In the genomic region with DNA sequence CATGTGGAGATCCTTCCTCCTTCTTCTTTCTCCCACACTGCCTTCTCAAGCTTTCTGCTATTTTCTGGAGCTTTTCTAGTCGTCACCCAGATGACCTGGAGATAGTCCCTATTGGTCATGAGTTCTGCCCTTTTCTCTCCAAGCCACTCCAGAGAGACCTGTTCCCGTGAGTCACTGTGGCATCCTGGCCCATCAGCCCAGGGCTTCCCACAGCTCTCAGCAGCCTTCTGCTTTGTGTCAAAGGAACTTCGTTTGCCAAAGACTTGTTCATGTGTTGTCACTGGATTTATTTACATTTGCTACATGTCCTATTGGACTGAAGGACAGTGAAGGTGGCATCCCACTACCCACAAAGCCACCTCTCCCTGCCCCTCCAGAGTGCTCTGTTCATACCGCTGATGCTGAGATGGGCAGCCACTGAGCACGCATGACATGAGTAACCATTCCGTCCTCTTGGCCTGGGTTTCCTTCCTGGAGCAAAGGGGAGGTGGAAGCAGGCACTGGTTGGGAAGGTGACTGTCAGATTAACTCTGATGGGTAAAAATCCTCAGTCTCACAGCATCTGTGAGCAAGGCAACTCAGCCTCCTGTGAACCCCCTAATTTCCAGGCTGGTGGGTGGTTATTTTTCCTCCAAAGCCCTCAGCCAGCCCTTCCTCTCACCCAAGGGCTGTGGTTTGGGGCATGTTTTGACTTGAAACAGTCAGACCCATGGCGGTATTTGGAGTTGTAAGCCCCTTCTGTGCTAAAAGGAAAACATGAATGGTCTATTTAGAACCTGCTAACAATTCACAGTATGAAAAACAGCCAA, we compare ENCODE assay signal across 18 cellular contexts.
DNase-seq lines count a peak whose midpoint lies in the region; ATAC-seq and TF ChIP-seq lines count a peak whose summit lies in the region.
"Had no signal": no experiment of that assay in that cellular context is flagged by ENCODE, and none has a peak within 500 bp of the region (broad histone marks: within the 10 kb centered on the region; RNA-seq: fewer than 3 reads in every experiment).

No MANE protein-coding gene starts in this region.

- 53 to 82% methylated on average over 3 to 6 of the region's 7 CpGs for WGBS in gastroesophageal sphincter (ENCODE audit: low coverage in 1 of 2), 2 donors
- WGBS in sigmoid colon, 2 donors, result 83 to 86% methylated on average over 7 of the region's 7 CpGs

- TF ChIP-seq EP300 in gastroesophageal sphincter (IDR thresholded peaks at IDR 0.05) (no peak), sigmoid colon (IDR thresholded peaks at IDR 0.05) (peak in 1 of 4 donors; percentile 46)

- H3K27me3 ChIP-seq in breast epithelium (no peaks in the 10 kb centered on the region), gastroesophageal sphincter (no peaks in the 10 kb centered on the region), sigmoid colon (no peaks in the 10 kb centered on the region)
- H3K27me3 ChIP-seq: BLaER1, upper lobe of right lung had no signal

- H3K4me3 ChIP-seq in breast epithelium (no peak overlapping the region), gastroesophageal sphincter (no peak overlapping the region), sigmoid colon (no peak overlapping the region)
- H3K4me3 ChIP-seq: BLaER1, upper lobe of right lung had no signal

- no peaks in the 10 kb centered on the region for H3K36me3 ChIP-seq in breast epithelium
- no peaks in the 10 kb centered on the region for H3K36me3 ChIP-seq in gastroesophageal sphincter
- no peaks in the 10 kb centered on the region for H3K36me3 ChIP-seq in sigmoid colon
- H3K36me3 ChIP-seq: BLaER1, upper lobe of right lung had no signal

- ATAC-seq in gastroesophageal sphincter (peak; percentile 15), GM19023 (IDR thresholded peaks at IDR 0.05; ENCODE audit: unreplicated experiment) (no peak)
- ATAC-seq: effector memory CD8-positive, alpha-beta T cell; natural killer cell treated with Interleukin-12 subunit alpha and Interleukin-12 subunit beta and Interleukin-15 and Interleukin-18, amount 100 ng/mL, for 72 hours; stimulated activated memory B cell treated with anti-CD40 and anti-IgM and Interleukin-4, amounts not matched to agents 10 μg/mL and 1 μg/mL and 100 μg/mL, for 72 hours; upper lobe of right lung had no signal

- no peak for TF ChIP-seq POLR2A in breast epithelium (IDR thresholded peaks at IDR 0.05)
- no peak for TF ChIP-seq POLR2A in gastroesophageal sphincter (IDR thresholded peaks at IDR 0.05)
- no peak for TF ChIP-seq POLR2A in sigmoid colon (IDR thresholded peaks at IDR 0.05)

- TF ChIP-seq CTCF in breast epithelium (IDR thresholded peaks at IDR 0.05) (no peak), gastroesophageal sphincter (IDR thresholded peaks at IDR 0.05) (no peak), sigmoid colon (IDR thresholded peaks at IDR 0.05) (no peak)

- H3K9me3 ChIP-seq in breast epithelium (no peaks in the 10 kb centered on the region), gastroesophageal sphincter (no peaks in the 10 kb centered on the region), sigmoid colon (no peaks in the 10 kb centered on the region)
- H3K9me3 ChIP-seq: BLaER1, upper lobe of right lung had no signal

- H3K27ac ChIP-seq in breast epithelium, result peak overlapping the region; percentile 79 to 83
- peak overlapping the region in 3 of 4 donors; percentile 34 to 56 (median 39) for H3K27ac ChIP-seq in gastroesophageal sphincter
- H3K27ac ChIP-seq in sigmoid colon, result peak overlapping the region; percentile 35 to 56 (median 44)
- H3K27ac ChIP-seq: 22Rv1, BLaER1, upper lobe of right lung had no signal

- H3K4me1 ChIP-seq in breast epithelium (peaks cover 3 to 5% of the 10 kb centered on the region in 2 donors), gastroesophageal sphincter (peaks cover 0 to 51% (median 5%) of the 10 kb centered on the region in 3 donors), sigmoid colon (peaks cover 0 to 45% (median 22%) of the 10 kb centered on the region in 4 donors)
- H3K4me1 ChIP-seq: BLaER1 had no signal

- intact Hi-C loops in breast epithelium (cut with DNase I; ENCODE audit: low total_unique reads), result no loop called here
- intact Hi-C loops in sigmoid colon (cut with DNase I), result no loop called here

- DNase-seq in DMS53 (lab: John Stamatoyannopoulos, UW), result peak; percentile 16
- DNase-seq in DMS53 treated with DMSO at 0.1 percent for 48 hours (lab: John Stamatoyannopoulos, UW; ENCODE audit: unreplicated experiment), result no peak
- DNase-seq in breast epithelium (ENCODE audit: low spot score in 2 of 2), result no peak
- peak; percentile 74 for DNase-seq in sigmoid colon
- DNase-seq in mesenteric fat pad (ENCODE audit: low spot score), result no peak
- DNase-seq in NCI-H345 treated with DMSO at 0.1 percent for 48 hours (lab: John Stamatoyannopoulos, UW; ENCODE audit: unreplicated experiment), result no peak
- DNase-seq: activated CD4-positive, alpha-beta T cell treated with anti-CD3 and anti-CD28 coated beads for 1 hour; effector memory CD8-positive, alpha-beta T cell; NCI-H146; NCI-H226; SIG-M5; upper lobe of right lung had no signal

Comparison
In these comparisons a context has a peak if more than half of its experiments do, and no peak if none do; other contexts are left out.
1. DNase-seq: peak in DMS53 (single experiment) and sigmoid colon (single experiment); none in DMS53 treated with DMSO at 0.1 percent for 48 hours (single experiment), breast epithelium (0 of 2), mesenteric fat pad (single experiment) and NCI-H345 treated with DMSO at 0.1 percent for 48 hours (single experiment).
2. Peak in every context shown above with its lines, with median percentiles within 50 percentile points of each other: H3K27ac ChIP-seq.